Comparison of ENCODE assay signal across 21 cellular contexts in genomic region chr15:48566669-48567068, GRCh38.
DNase-seq lines count a peak whose midpoint lies in the region; ATAC-seq, FAIRE-seq and TF ChIP-seq lines count a peak whose summit lies in the region.
"Had no signal": no experiment of that assay in that cellular context is flagged by ENCODE, and none has a peak within 500 bp of the region (broad histone marks: within the 10 kb centered on the region; RNA-seq: fewer than 3 reads in every experiment).

No MANE protein-coding gene starts in this region.

- ATAC-seq in Right ventricle myocardium superior (ENCODE audit: poor library complexity), result peak; percentile 58
- no peak for ATAC-seq in Right ventricle myocardium inferior
- ATAC-seq: CD8-positive, alpha-beta T cell; stimulated activated effector memory CD8-positive, alpha-beta T cell treated with anti-CD3 and anti-CD28 coated beads, Interleukin-12 subunit alpha, Interleukin-12 subunit beta, amount 100 ng/mL, for 72 hours had no signal

- peak overlapping the region; percentile 12 for H3K27ac Mint-ChIP-seq in astrocyte (ENCODE audit: unreplicated experiment)
- H3K27ac Mint-ChIP-seq: activated naive CD4-positive, alpha-beta T cell treated with anti-CD3 and anti-CD28 coated beads for 36 hours; CD8-positive, alpha-beta T cell; neural progenitor cell; stimulated activated effector memory CD8-positive, alpha-beta T cell treated with anti-CD3 and anti-CD28 coated beads, Interleukin-12 subunit alpha, Interleukin-12 subunit beta, amount 100 ng/mL, for 72 hours had no signal

- no peak for TF ChIP-seq EP300 in tibial nerve (IDR thresholded peaks at IDR 0.05)

- TF ChIP-seq CTCF in astrocyte (IDR thresholded peaks at IDR 0.05; ENCODE audit: insufficient read depth, low read depth, low read length) (no peak), left ventricle myocardium inferior (IDR thresholded peaks at IDR 0.05; ENCODE audit: borderline replicate concordance) (no peak), tibial nerve (IDR thresholded peaks at IDR 0.05) (no peak)

- H3K4me3 Mint-ChIP-seq in astrocyte (ENCODE audit: unreplicated experiment), result no peak overlapping the region
- H3K4me3 Mint-ChIP-seq: activated naive CD4-positive, alpha-beta T cell treated with anti-CD3 and anti-CD28 coated beads for 36 hours; CD8-positive, alpha-beta T cell; neural progenitor cell; stimulated activated effector memory CD8-positive, alpha-beta T cell treated with anti-CD3 and anti-CD28 coated beads, Interleukin-12 subunit alpha, Interleukin-12 subunit beta, amount 100 ng/mL, for 72 hours had no signal

- no peak for TF ChIP-seq POLR2A in tibial nerve (IDR thresholded peaks at IDR 0.05)

- 25 to 38% methylated on average over 4 of the region's 4 CpGs for WGBS in tibial nerve, 2 donors

- intact Hi-C loops in Right ventricle myocardium superior (cut with DNase I) (no loop called here), Right ventricle myocardium inferior (cut with DNase I) (no loop called here), left ventricle myocardium inferior (cut with micrococcal nuclease) (no loop called here)

- H3K9me3 ChIP-seq in astrocyte (ENCODE audit: insufficient read depth, low read depth, low read length), result no peaks in the 10 kb centered on the region
- H3K9me3 ChIP-seq in left ventricle myocardium inferior (replicated peaks), result no peaks in the 10 kb centered on the region
- H3K9me3 ChIP-seq in tibial nerve, result no peaks in the 10 kb centered on the region
- H3K9me3 ChIP-seq: heart left ventricle had no signal

- H3K79me2 ChIP-seq in astrocyte (ENCODE audit: insufficient read depth, low read length), result peaks cover 91% of the 10 kb centered on the region

- H3K27me3 Mint-ChIP-seq in astrocyte (ENCODE audit: low read depth, unreplicated experiment), result no peaks in the 10 kb centered on the region

- H2AFZ ChIP-seq in astrocyte (ENCODE audit: low read depth, low read length), result no peak overlapping the region
- H2AFZ ChIP-seq: neural progenitor cell had no signal

- DNase-seq in Right ventricle myocardium superior, result no peak
- DNase-seq in Right ventricle myocardium inferior (ENCODE audit: missing footprints), result no peak
- peak; percentile 72 for DNase-seq in astrocyte (ENCODE audit: low read depth)
- DNase-seq in left ventricle myocardium inferior, result no peak
- no peak for DNase-seq in tibial nerve (ENCODE audit: low spot score in 2 of 2)
- no peak for DNase-seq in mesenteric fat pad (ENCODE audit: low spot score)
- no peak for DNase-seq in NCI-H526 treated with DMSO at 0.1 percent for 48 hours (lab: John Stamatoyannopoulos, UW)
- DNase-seq in hippocampal formation (lab: John Stamatoyannopoulos, UW), result no peak
- DNase-seq: 8988T; activated CD4-positive, CD25-positive, alpha-beta regulatory T cell treated with anti-CD3 and anti-CD28 coated beads, Interleukin-2, amount 50 U/mL, for 72 hours; activated CD8-positive, alpha-beta memory T cell treated with anti-CD3 and anti-CD28 coated beads, Interleukin-2, amount 50 U/mL, for 4 hours; activated naive CD4-positive, alpha-beta T cell treated with anti-CD3 and anti-CD28 coated beads for 36 hours; CD8-positive, alpha-beta T cell; heart left ventricle; left cardiac atrium; right cardiac atrium had no signal

- H3K9me3 Mint-ChIP-seq in astrocyte (ENCODE audit: unreplicated experiment), result no peaks in the 10 kb centered on the region
- H3K9me3 Mint-ChIP-seq: activated naive CD4-positive, alpha-beta T cell treated with anti-CD3 and anti-CD28 coated beads for 36 hours; CD8-positive, alpha-beta T cell had no signal

- peak overlapping the region; percentile 69 for H3K9ac ChIP-seq in astrocyte (ENCODE audit: low read length)
- H3K9ac ChIP-seq: neural progenitor cell had no signal

- peaks cover 17% of the 10 kb centered on the region for H3K36me3 ChIP-seq in astrocyte (ENCODE audit: insufficient read depth, low read length)
- H3K36me3 ChIP-seq in left ventricle myocardium inferior, result no peaks in the 10 kb centered on the region
- H3K36me3 ChIP-seq in tibial nerve, result no peaks in the 10 kb centered on the region
- H3K36me3 ChIP-seq: cardiac muscle cell, heart left ventricle, neural progenitor cell had no signal

- H3K27ac ChIP-seq in astrocyte (ENCODE audit: low read depth, low read length), result peak overlapping the region; percentile 85
- peak overlapping the region; percentile 46 for H3K27ac ChIP-seq in left ventricle myocardium inferior (replicated peaks)
- peak overlapping the region in 3 of 4 donors; percentile 23 to 61 (median 45) for H3K27ac ChIP-seq in tibial nerve
- H3K27ac ChIP-seq: cardiac muscle cell, neural progenitor cell had no signal

- peaks cover 28% of the 10 kb centered on the region for H3K4me1 Mint-ChIP-seq in astrocyte (ENCODE audit: low read depth, unreplicated experiment)
- H3K4me1 Mint-ChIP-seq: stimulated activated effector memory CD8-positive, alpha-beta T cell treated with anti-CD3 and anti-CD28 coated beads, Interleukin-12 subunit alpha, Interleukin-12 subunit beta, amount 100 ng/mL, for 72 hours had no signal

- peaks cover 21% of the 10 kb centered on the region for H4K20me1 ChIP-seq in astrocyte (ENCODE audit: insufficient read depth, low read length)

- FAIRE-seq in astrocyte (lab: Jason Lieb, UNC), result peak; percentile 71
- FAIRE-seq: GM19239, HTR-8/SVneo had no signal

- H3K4me1 ChIP-seq in astrocyte (ENCODE audit: insufficient read depth, low read length), result peaks cover 31% of the 10 kb centered on the region
- peaks cover 37% of the 10 kb centered on the region for H3K4me1 ChIP-seq in left ventricle myocardium inferior
- peaks cover 0 to 55% (median 17%) of the 10 kb centered on the region in 4 donors for H3K4me1 ChIP-seq in tibial nerve

- no peaks in the 10 kb centered on the region for H3K27me3 ChIP-seq in astrocyte (ENCODE audit: insufficient read depth, low read length)
- H3K27me3 ChIP-seq in left ventricle myocardium inferior (ENCODE audit: low read depth), result no peaks in the 10 kb centered on the region
- H3K27me3 ChIP-seq in tibial nerve, result no peaks in the 10 kb centered on the region
- H3K27me3 ChIP-seq: cardiac muscle cell, heart left ventricle, neural progenitor cell had no signal

- H3K4me3 ChIP-seq in astrocyte (ENCODE audit: insufficient read depth, low read depth, low read length) (no peak overlapping the region), left ventricle myocardium inferior (no peak overlapping the region), tibial nerve (no peak overlapping the region)
- H3K4me3 ChIP-seq: cardiac muscle cell, heart left ventricle, neural progenitor cell had no signal

- peak overlapping the region; percentile 71 for H3K4me2 ChIP-seq in astrocyte (ENCODE audit: low read length)
- H3K4me2 ChIP-seq: neural progenitor cell had no signal

- H3K36me3 Mint-ChIP-seq in astrocyte (ENCODE audit: low read depth, unreplicated experiment), result peaks cover 11% of the 10 kb centered on the region
- H3K36me3 Mint-ChIP-seq: CD8-positive, alpha-beta T cell; neural progenitor cell; stimulated activated effector memory CD8-positive, alpha-beta T cell treated with anti-CD3 and anti-CD28 coated beads, Interleukin-12 subunit alpha, Interleukin-12 subunit beta, amount 100 ng/mL, for 72 hours had no signal
